Comparison of ENCODE assay signal across 1 cellular context in the genomic region with DNA sequence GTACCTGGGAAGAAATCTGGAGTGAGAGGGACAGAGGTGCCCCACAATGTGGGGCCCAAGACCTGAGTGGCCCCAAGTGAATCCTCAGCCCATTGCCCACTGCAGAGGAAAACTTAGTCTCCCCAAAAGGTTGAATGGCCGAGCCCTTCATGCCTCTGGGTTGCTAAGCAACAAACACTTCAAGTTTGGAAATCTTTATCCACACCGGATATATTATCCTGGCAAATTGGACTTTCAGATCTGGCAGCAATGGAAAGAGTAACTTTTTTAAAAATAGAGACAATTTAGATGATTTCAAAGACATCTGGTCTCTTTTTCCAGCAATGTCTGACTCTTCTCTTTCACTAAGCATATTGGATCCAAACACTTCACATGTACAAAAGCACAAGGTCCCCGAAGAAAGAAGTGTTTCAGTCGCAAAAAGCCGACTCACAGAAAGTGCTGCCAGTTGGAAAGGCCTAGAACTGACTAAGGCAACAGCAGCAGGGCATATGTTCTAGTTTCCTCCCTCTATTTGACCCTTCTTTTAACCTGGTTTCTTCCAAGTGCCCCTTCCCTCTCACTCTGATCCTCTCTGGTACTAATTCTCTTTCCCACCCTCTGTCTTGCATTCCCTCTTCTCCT.
TF ChIP-seq lines count a peak whose summit lies in the region.

No MANE protein-coding gene starts in this region.

TF ChIP-seq in WTC11, 78 proteins besides CTCF, POLR2A, EP300 and RAD21 (continued from another document):
- TF ChIP-seq, protein P1, sequence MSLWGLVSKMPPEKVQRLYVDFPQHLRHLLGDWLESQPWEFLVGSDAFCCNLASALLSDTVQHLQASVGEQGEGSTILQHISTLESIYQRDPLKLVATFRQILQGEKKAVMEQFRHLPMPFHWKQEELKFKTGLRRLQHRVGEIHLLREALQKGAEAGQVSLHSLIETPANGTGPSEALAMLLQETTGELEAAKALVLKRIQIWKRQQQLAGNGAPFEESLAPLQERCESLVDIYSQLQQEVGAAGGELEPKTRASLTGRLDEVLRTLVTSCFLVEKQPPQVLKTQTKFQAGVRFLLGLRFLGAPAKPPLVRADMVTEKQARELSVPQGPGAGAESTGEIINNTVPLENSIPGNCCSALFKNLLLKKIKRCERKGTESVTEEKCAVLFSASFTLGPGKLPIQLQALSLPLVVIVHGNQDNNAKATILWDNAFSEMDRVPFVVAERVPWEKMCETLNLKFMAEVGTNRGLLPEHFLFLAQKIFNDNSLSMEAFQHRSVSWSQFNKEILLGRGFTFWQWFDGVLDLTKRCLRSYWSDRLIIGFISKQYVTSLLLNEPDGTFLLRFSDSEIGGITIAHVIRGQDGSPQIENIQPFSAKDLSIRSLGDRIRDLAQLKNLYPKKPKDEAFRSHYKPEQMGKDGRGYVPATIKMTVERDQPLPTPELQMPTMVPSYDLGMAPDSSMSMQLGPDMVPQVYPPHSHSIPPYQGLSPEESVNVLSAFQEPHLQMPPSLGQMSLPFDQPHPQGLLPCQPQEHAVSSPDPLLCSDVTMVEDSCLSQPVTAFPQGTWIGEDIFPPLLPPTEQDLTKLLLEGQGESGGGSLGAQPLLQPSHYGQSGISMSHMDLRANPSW (CRISPR knock-in tag; conservative IDR thresholded peaks at IDR 0.05; ENCODE audit: low read depth) = no peak
- no peak for TF ChIP-seq AFF4 (CRISPR knock-in tag; IDR thresholded peaks at IDR 0.05; ENCODE audit: borderline replicate concordance)
- no peak for TF ChIP-seq ATF1 (CRISPR knock-in tag; IDR thresholded peaks at IDR 0.05)
- TF ChIP-seq ZNF416 (CRISPR knock-in tag; IDR thresholded peaks at IDR 0.05) = no peak
- no peak for TF ChIP-seq ATF3 (CRISPR knock-in tag; conservative IDR thresholded peaks at IDR 0.05)
- TF ChIP-seq NR1H2 (CRISPR knock-in tag; IDR thresholded peaks at IDR 0.05) = no peak
